In genomic region chr2:196166876-196167275, GRCh38 we compare ENCODE assay signal across 8 cellular contexts. TPM values are rescaled to one million over a fixed set of nuclear protein-coding genes. Genes with fewer than 3 reads are reported as not detected.
DNase-seq lines count a peak whose midpoint lies in the region; ATAC-seq and TF ChIP-seq lines count a peak whose summit lies in the region.

No MANE protein-coding gene starts in this region.

- peaks cover 49% of the 10 kb centered on the region for H4K20me1 ChIP-seq in SU-DHL-6 (ENCODE audit: low read depth, low read length)

- TF ChIP-seq CTCF in A673 (conservative IDR thresholded peaks at IDR 0.05; ENCODE audit: low read depth, low read length) (no peak), SU-DHL-6 (IDR thresholded peaks at IDR 0.05; ENCODE audit: insufficient read depth, low read length, poor library complexity, severe bottlenecking) (no peak), fibroblast of the aortic adventitia (IDR thresholded peaks at IDR 0.05; ENCODE audit: insufficient read depth, low read length) (no peak), endothelial cell (IDR thresholded peaks at IDR 0.05; ENCODE audit: unreplicated experiment) (no peak)

- H3K9me3 ChIP-seq in A673 (ENCODE audit: low read depth, low read length, poor library complexity, severe bottlenecking) (no peaks in the 10 kb centered on the region), SU-DHL-6 (ENCODE audit: insufficient read depth, low read length) (no peaks in the 10 kb centered on the region)

- POLR2A ChIA-PET in A673 (lab: Charles Lee; ENCODE audit: low non-redundant PET) = no interaction called here

- peak overlapping the region; percentile 9 for H3K27ac ChIP-seq in A673 (ENCODE audit: low read depth, low read length, poor library complexity, severe bottlenecking)
- peak overlapping the region; percentile 86 for H3K27ac ChIP-seq in SU-DHL-6 (ENCODE audit: low read depth, low read length)

- H3K27me3 ChIP-seq in A673 (replicated peaks; ENCODE audit: insufficient read depth, low read depth, low read length, poor library complexity) = no peaks in the 10 kb centered on the region
- no peaks in the 10 kb centered on the region for H3K27me3 ChIP-seq in SU-DHL-6 (ENCODE audit: low read length)

- no TSS peak for BruUV-seq in A673 (replicated peaks; lab: Mats Ljungman, UMichigan)

- H3F3A ChIP-seq in SU-DHL-6 (ENCODE audit: insufficient read depth) = peaks cover 70% of the 10 kb centered on the region

- peaks cover 4% of the 10 kb centered on the region for H3K36me3 Mint-ChIP-seq in endothelial cell (ENCODE audit: low read depth, unreplicated experiment)

- H3K4me2 ChIP-seq in SU-DHL-6 (ENCODE audit: low read depth, low read length, poor library complexity, severe bottlenecking) = peak overlapping the region; percentile 99

- intact Hi-C loops in A673 (cut with micrococcal nuclease; ENCODE audit: unreplicated experiment) = loop anchor here (10.0 kb wide), 1 partner anchor 168 kb away; no protein-coding TSS in a partner anchor

- H3K4me1 ChIP-seq in A673 (ENCODE audit: insufficient read depth, low read length, poor library complexity, severe bottlenecking) = peaks cover 33% of the 10 kb centered on the region

- CTCF ChIA-PET in A673 (lab: Charles Lee) = interaction anchor here (1.7 kb wide), 1 partner anchor 88 kb away, joined by 4 read pairs; no protein-coding TSS in a partner anchor

- peak overlapping the region; percentile 99 for H3K9ac ChIP-seq in SU-DHL-6 (ENCODE audit: low read length)

- DNase-seq in A673 (ENCODE audit: low spot score) (no peak), fibroblast of the aortic adventitia (ENCODE audit: low read depth) (peak; percentile 67), inferior parietal cortex (ENCODE audit: extremely low spot score) (no peak), endothelial cell (ENCODE audit: low spot score) (no peak)

- H3K4me3 ChIP-seq in A673 (ENCODE audit: low read depth, low read length, poor library complexity, severe bottlenecking) (no peak overlapping the region), SU-DHL-6 (ENCODE audit: insufficient read depth, low read length, poor library complexity, severe bottlenecking) (peak overlapping the region; percentile 98), fibroblast of the aortic adventitia (ENCODE audit: low read depth, low read length) (peak overlapping the region; percentile 35)

- no peaks in the 10 kb centered on the region for H3K9me2 ChIP-seq in SU-DHL-6 (replicated peaks; ENCODE audit: insufficient read depth, low read length)

- H3K27me3 Mint-ChIP-seq in endothelial cell (ENCODE audit: unreplicated experiment) = no peaks in the 10 kb centered on the region

- H3K79me2 ChIP-seq in SU-DHL-6 (ENCODE audit: insufficient read depth, low read length) = peaks cover 97% of the 10 kb centered on the region

- H3K4me1 Mint-ChIP-seq in endothelial cell (ENCODE audit: unreplicated experiment) = peaks cover 23% of the 10 kb centered on the region

- no peaks in the 10 kb centered on the region for H3K9me3 Mint-ChIP-seq in endothelial cell (ENCODE audit: unreplicated experiment)

- no peak overlapping the region for H3K4me3 Mint-ChIP-seq in endothelial cell (ENCODE audit: unreplicated experiment)

- no peak overlapping the region for H2AFZ ChIP-seq in SU-DHL-6 (ENCODE audit: low read depth, low read length, severe bottlenecking)

- H3K36me3 ChIP-seq in A673 (ENCODE audit: insufficient read depth, low read length, poor library complexity, severe bottlenecking) (peaks cover 4% of the 10 kb centered on the region), SU-DHL-6 (ENCODE audit: low read length) (peaks cover 50% of the 10 kb centered on the region)

- H3K27ac Mint-ChIP-seq in endothelial cell (ENCODE audit: unreplicated experiment) = no peak overlapping the region

- ATAC-seq in GM21390 (IDR thresholded peaks at IDR 0.05; ENCODE audit: unreplicated experiment) (peak; percentile 16), GM21737 (IDR thresholded peaks at IDR 0.05; ENCODE audit: unreplicated experiment) (no peak), HG03439 (IDR thresholded peaks at IDR 0.05; ENCODE audit: unreplicated experiment) (no peak)

RNA-seq across cellular contexts. Expression of gene STK17B, which starts 4.5 kb away (rescaled TPM):
- total RNA-seq in A673 (2021) (18.4 and 18.5 TPM in 2 replicates), fibroblast of the aortic adventitia (ENCODE audit: low replicate concordance) (50.5 and 114 TPM in 2 replicates), endothelial cell (ENCODE audit: unreplicated experiment) (7.9 TPM)
